In the genomic region with DNA sequence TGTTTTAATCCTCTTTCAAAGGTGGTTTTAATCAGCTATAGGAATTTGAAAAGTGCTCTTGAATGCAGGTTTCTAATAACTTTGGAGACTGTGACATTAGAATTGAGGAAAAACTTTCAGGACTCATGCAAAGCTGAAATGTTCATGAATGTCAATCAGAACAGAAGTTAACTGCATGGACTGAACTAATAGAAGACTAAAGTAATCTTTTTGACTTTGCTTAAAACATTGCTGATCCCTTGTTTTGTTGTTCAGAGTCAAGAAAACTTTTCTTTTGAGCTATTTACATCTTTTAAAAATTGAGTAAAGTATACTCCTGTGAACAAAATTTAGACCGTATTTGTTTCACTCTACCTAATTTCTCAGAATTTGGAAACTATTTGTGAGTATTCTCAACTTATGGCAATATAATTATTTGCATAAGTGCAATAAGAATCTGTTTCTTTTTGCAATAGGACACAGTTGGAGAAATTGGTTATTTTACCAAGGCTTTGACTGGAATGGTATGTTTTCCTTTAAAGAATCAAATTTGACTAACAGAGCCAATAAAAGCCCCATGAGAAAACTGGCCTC, we compare ENCODE assay signal across 15 cellular contexts. TPM values are rescaled to one million over a fixed set of nuclear protein-coding genes. Genes with fewer than 3 reads are reported as not detected.
A peak's percentile ranks its signal among the peaks of the same experiment; 100 is the strongest.
DNase-seq lines count a peak whose midpoint lies in the region; ATAC-seq and TF ChIP-seq lines count a peak whose summit lies in the region.
"Had no signal": no experiment of that assay in that cellular context is flagged by ENCODE, and none has a peak within 500 bp of the region (broad histone marks: within the 10 kb centered on the region; RNA-seq: fewer than 3 reads in every experiment).

No MANE protein-coding gene starts in this region.

- no peaks in the 10 kb centered on the region for H3K27me3 ChIP-seq in transverse colon
- H3K27me3 ChIP-seq: BLaER1 treated with 17β-estradiol and CSF1 and Interleukin-3, amounts not matched to agents 10 nM and 100 nM had no signal

- no peak for TF ChIP-seq CTCF in transverse colon (IDR thresholded peaks at IDR 0.05)

- H3K27ac ChIP-seq in transverse colon, result no peak overlapping the region
- H3K27ac ChIP-seq: BLaER1 treated with 17β-estradiol and CSF1 and Interleukin-3, amounts not matched to agents 10 nM and 100 nM; HL-60 had no signal

- H3K27ac Mint-ChIP-seq in natural killer cell treated with Interleukin-12 subunit alpha and Interleukin-12 subunit beta and Interleukin-15 and Interleukin-18, amount 100 ng/mL, for 72 hours, result peak overlapping the region in 1 of 2 donors; percentile 50
- H3K27ac Mint-ChIP-seq: CD4-positive, CD25-positive, alpha-beta regulatory T cell; HFFc6 had no signal

- no peak for TF ChIP-seq POLR2A in transverse colon (IDR thresholded peaks at IDR 0.05)

- H3K36me3 Mint-ChIP-seq in natural killer cell treated with Interleukin-12 subunit alpha and Interleukin-12 subunit beta and Interleukin-15 and Interleukin-18, amount 100 ng/mL, for 72 hours, result peaks cover 17% of the 10 kb centered on the region

- no peak overlapping the region for H3K4me3 ChIP-seq in transverse colon
- H3K4me3 ChIP-seq: BLaER1 treated with 17β-estradiol and CSF1 and Interleukin-3, amounts not matched to agents 10 nM and 100 nM; HAP-1 had no signal

- H3K4me1 ChIP-seq in transverse colon, result no peaks in the 10 kb centered on the region

- no peak for ATAC-seq in natural killer cell treated with Interleukin-12 subunit alpha and Interleukin-12 subunit beta and Interleukin-15 and Interleukin-18, amount 100 ng/mL, for 72 hours

- intact Hi-C loops in transverse colon (cut with DNase I; ENCODE audit: low total_unique reads), result no loop called here

- peak; percentile 13 for DNase-seq in Caki2 (ENCODE audit: low read depth)
- peak; percentile 16 for DNase-seq in LHCN-M2 (ENCODE audit: low read depth)
- peak; percentile 16 for DNase-seq in amniotic epithelial cell (ENCODE audit: low read depth)
- peak; percentile 4 for DNase-seq in left kidney (ENCODE audit: low read depth, low spot score)
- DNase-seq in transverse colon, result no peak
- DNase-seq in kidney tubule cell (ENCODE audit: low spot score), result no peak
- DNase-seq in natural killer cell treated with Interleukin-12 subunit alpha and Interleukin-12 subunit beta and Interleukin-15 and Interleukin-18, amount 100 ng/mL, for 72 hours (ENCODE audit: low spot score), result no peak
- DNase-seq: ACHN; Calu3; CD4-positive, CD25-positive, alpha-beta regulatory T cell; DMS153; HFFc6 had no signal

- H3K27me3 Mint-ChIP-seq in natural killer cell treated with Interleukin-12 subunit alpha and Interleukin-12 subunit beta and Interleukin-15 and Interleukin-18, amount 100 ng/mL, for 72 hours, result no peaks in the 10 kb centered on the region
- H3K27me3 Mint-ChIP-seq: CD4-positive, CD25-positive, alpha-beta regulatory T cell had no signal

- H3K9me3 ChIP-seq in transverse colon, result peaks cover 0 to 8% of the 10 kb centered on the region in 2 donors
- H3K9me3 ChIP-seq: HAP-1 had no signal

- H3K4me1 Mint-ChIP-seq in natural killer cell treated with Interleukin-12 subunit alpha and Interleukin-12 subunit beta and Interleukin-15 and Interleukin-18, amount 100 ng/mL, for 72 hours (ENCODE audit: low read depth in 2 of 2), result peaks cover 33 to 46% of the 10 kb centered on the region in 2 donors

- no peak overlapping the region for H3K4me3 Mint-ChIP-seq in natural killer cell treated with Interleukin-12 subunit alpha and Interleukin-12 subunit beta and Interleukin-15 and Interleukin-18, amount 100 ng/mL, for 72 hours
- H3K4me3 Mint-ChIP-seq: CD4-positive, CD25-positive, alpha-beta regulatory T cell; HFFc6 had no signal

- in situ Hi-C loops in Caki2 (cut with HindIII; ENCODE audit: low pct_unique_long_range_greater_than_20kb, low sequenced_read_pairs), result no loop called here
- in situ Hi-C loops in transverse colon (cut with MboI; ENCODE audit: low pct_ligation_motif_present in 1 of 4, low pct_unique_long_range_greater_than_20kb in 1 of 4, low sequenced_read_pairs in 3 of 4), result no loop called here

- peaks cover 3% of the 10 kb centered on the region for H3K9me3 Mint-ChIP-seq in natural killer cell treated with Interleukin-12 subunit alpha and Interleukin-12 subunit beta and Interleukin-15 and Interleukin-18, amount 100 ng/mL, for 72 hours
- H3K9me3 Mint-ChIP-seq: HFFc6 had no signal

- no peak for TF ChIP-seq EP300 in transverse colon (IDR thresholded peaks at IDR 0.05; ENCODE audit: low read depth)

- WGBS in transverse colon (ENCODE audit: low coverage in 1 of 2), 2 donors, result 100% methylated on average over 1 of the region's 1 CpG

- H3K36me3 ChIP-seq in transverse colon, result peaks cover 0 to 8% (median 0%) of the 10 kb centered on the region in 4 donors
- H3K36me3 ChIP-seq: HAP-1 had no signal

RNA-seq across cellular contexts. Expression of gene INPP5B, which starts 41.1 kb away (rescaled TPM):
- total RNA-seq in Caki2 (2014; rRNA removed; shearing (Covaris generic); ENCODE audit: low replicate concordance), result 13.0 and 21.0 TPM in 2 replicates
- total RNA-seq in LHCN-M2 (2014; rRNA removed), result 20.1 and 22.7 TPM in 2 replicates
- polyA plus RNA-seq in LHCN-M2 (2012), result 10.4 TPM
- 10 to 100 TPM; 32.6 to 43.6 (median 39.1) TPM for total RNA-seq in transverse colon
- 10 to 100 TPM; 48.1 to 86.0 TPM for total RNA-seq in natural killer cell treated with Interleukin-12 subunit alpha and Interleukin-12 subunit beta and Interleukin-15 and Interleukin-18, amount 100 ng/mL, for 72 hours

RNA-seq across cellular contexts. Expression of gene MTF1, which starts 46.3 kb away (rescaled TPM):
- 2.5 and 4.1 TPM in 2 replicates for total RNA-seq in Caki2 (2014; rRNA removed; shearing (Covaris generic); ENCODE audit: low replicate concordance)
- total RNA-seq in LHCN-M2 (2014; rRNA removed) (1.6 and 2.1 TPM in 2 replicates), transverse colon (10 to 100 TPM in 2 of 4 donors, 1 to 10 TPM in 2; 2.2 to 20.2 (median 9.3) TPM)
- polyA plus RNA-seq in LHCN-M2 (2012), result 3.2 TPM
- total RNA-seq in natural killer cell treated with Interleukin-12 subunit alpha and Interleukin-12 subunit beta and Interleukin-15 and Interleukin-18, amount 100 ng/mL, for 72 hours, result 10 to 100 TPM; 54.0 to 65.3 TPM

Comparison
In these comparisons a context has a peak if more than half of its experiments do, and no peak if none do; other contexts are left out.
1. DNase-seq: peak in Caki2 (single experiment), LHCN-M2 (single experiment), amniotic epithelial cell (single experiment) and left kidney (single experiment); none in transverse colon (single experiment), kidney tubule cell (single experiment) and natural killer cell treated with Interleukin-12 subunit alpha and Interleukin-12 subunit beta and Interleukin-15 and Interleukin-18, amount 100 ng/mL, for 72 hours (single experiment).